ENCODE assay signal across 24 cellular contexts in the genomic region with DNA sequence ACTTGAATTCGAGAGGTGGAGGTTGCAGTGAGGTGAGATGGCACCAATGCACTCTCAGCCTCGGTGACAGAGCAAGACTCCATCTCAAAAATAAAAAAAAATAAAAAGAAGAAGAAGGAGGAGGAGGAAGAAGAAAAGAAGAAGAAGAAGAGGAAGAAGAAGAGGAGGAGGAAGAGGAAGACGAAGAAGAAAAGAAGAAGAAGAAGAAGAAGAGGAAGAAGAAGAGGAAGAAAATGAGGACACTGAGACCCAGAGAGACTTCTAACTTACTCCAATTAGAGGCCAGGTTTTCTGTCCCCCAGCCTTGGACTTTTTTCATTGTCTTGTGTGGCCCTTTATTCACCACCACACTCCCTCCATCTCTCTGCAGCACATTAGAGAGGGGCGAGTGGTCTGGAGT.
"Had no signal": no experiment of that assay in that cellular context is flagged by ENCODE, and none has a peak within 500 bp of the region (broad histone marks: within the 10 kb centered on the region; RNA-seq: fewer than 3 reads in every experiment).

No MANE protein-coding gene starts in this region.

- H3K36me3 ChIP-seq: stomach, suprapubic skin, thoracic aorta, thyroid gland, tibial artery, tibial nerve, transverse colon, upper lobe of left lung, upper lobe of right lung, uterus, vagina had no signal

- DNase-seq: stimulated activated CD4-positive, alpha-beta T cell treated with anti-CD3 and anti-CD28 coated beads, Interleukin-2, amount 100 ng/mL, for 48 hours; stimulated activated CD4-positive, alpha-beta T cell treated with anti-CD3 and anti-CD28 coated beads, Interleukin-4, amount 100 ng/mL, for 1 hour; stimulated activated CD4-positive, alpha-beta T cell treated with anti-CD3 and anti-CD28 coated beads, Interleukin-4, amount 100 ng/mL, for 24 hours; stimulated activated CD4-positive, alpha-beta T cell treated with anti-CD3 and anti-CD28 coated beads, Interleukin-4, amount 100 ng/mL, for 4 hours; stimulated activated CD8-positive, alpha-beta memory T cell treated with anti-CD3 and anti-CD28 coated beads, Interleukin-4, amount 100 ng/mL, for 48 hours; stimulated activated naive B cell treated with anti-CD40 and anti-IgM and Interleukin-4, amounts not matched to agents 10 μg/mL and 1 μg/mL and 100 μg/mL, for 72 hours; stimulated activated naive CD4-positive, alpha-beta T cell; stimulated activated naive CD4-positive, alpha-beta T cell treated with Interleukin-2 at 50 U/mL for 16 hours; stimulated activated naive CD8-positive, alpha-beta T cell treated with anti-CD3 and anti-CD28 coated beads, Interleukin-15, amount 100 ng/mL, for 72 hours; stimulated activated naive CD8-positive, alpha-beta T cell treated with anti-CD3 and anti-CD28 coated beads, Interleukin-15, Interleukin-2, amounts not matched to agents 100 U/mL and 50 U/mL, for 24 hours; stomach; substantia nigra; testis; thyroid gland; tibial artery; transverse colon; trophoblast cell; upper lobe of left lung; upper lobe of right lung; uterus had no signal

- H3K4me1 ChIP-seq: stomach, suprapubic skin, testis, tibial nerve, transverse colon, upper lobe of left lung, upper lobe of right lung, uterus, vagina had no signal

- H3K9me3 ChIP-seq: stomach, suprapubic skin, testis, thoracic aorta, thyroid gland, tibial artery, tibial nerve, transverse colon, upper lobe of left lung, upper lobe of right lung, uterus, vagina had no signal

- H3K4me3 ChIP-seq: stomach, suprapubic skin, testis, thoracic aorta, thyroid gland, tibial artery, tibial nerve, transverse colon, upper lobe of left lung, upper lobe of right lung, uterus, vagina had no signal

- H3K27ac ChIP-seq: stomach, suprapubic skin, testis, thoracic aorta, thyroid gland, tibial artery, tibial nerve, transverse colon, upper lobe of left lung, upper lobe of right lung, uterus, vagina had no signal
